Comparison of ENCODE assay signal across 8 cellular contexts in the genomic region with DNA sequence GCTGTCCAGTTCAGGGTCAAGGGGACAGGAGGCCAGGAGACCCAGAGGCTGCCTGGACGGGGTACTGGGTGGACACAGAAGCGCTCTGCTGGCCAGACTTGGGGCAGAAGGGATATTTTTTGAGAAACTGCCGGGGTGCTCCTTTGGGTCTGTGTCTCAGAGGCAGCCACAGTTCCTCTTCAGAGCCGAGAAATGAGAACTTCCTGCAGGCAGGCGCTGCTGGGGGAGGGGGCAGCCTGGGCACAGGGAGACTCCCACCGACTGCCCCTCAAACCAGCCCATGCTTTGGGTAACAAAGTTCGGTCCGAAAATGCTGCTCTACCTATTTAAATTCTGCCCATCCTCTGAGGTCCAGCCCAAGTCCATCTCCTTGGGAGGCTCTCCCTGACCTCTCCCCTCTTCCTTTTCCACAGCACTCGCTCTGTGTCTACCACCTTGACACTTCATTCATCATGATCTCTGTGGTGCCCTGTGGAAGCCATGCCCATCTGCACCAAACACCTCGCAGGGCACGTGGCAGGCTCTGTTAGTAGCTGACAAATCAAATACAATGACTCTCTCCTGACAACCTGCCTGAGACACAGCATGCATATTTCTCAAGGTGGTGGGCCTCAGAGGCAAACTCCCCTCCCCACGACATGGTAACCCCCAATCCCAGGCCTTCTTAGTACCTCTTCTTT. TPM values are rescaled to one million over a fixed set of nuclear protein-coding genes. Genes with fewer than 3 reads are reported as not detected.
A peak's percentile ranks its signal among the peaks of the same experiment; 100 is the strongest.
DNase-seq lines count a peak whose midpoint lies in the region; ATAC-seq and TF ChIP-seq lines count a peak whose summit lies in the region.

No MANE protein-coding gene starts in this region.

- no peak for TF ChIP-seq POLR2A in breast epithelium (IDR thresholded peaks at IDR 0.05)

- no peak for ATAC-seq in GM21717 (IDR thresholded peaks at IDR 0.05; ENCODE audit: unreplicated experiment)
- no peak for ATAC-seq in GM19467 (IDR thresholded peaks at IDR 0.05; ENCODE audit: unreplicated experiment)
- no peak for ATAC-seq in HG02610 (IDR thresholded peaks at IDR 0.05; ENCODE audit: unreplicated experiment)

- H3K9ac ChIP-seq in Karpas-422 (ENCODE audit: low read length): peak overlapping the region; percentile 52

- peak overlapping the region; percentile 50 to 79 for H3K4me3 Mint-ChIP-seq in CD14-positive monocyte
- no peak overlapping the region for H3K4me3 Mint-ChIP-seq in neural crest cell

- no peak overlapping the region for H2AFZ ChIP-seq in Karpas-422 (ENCODE audit: low read length)

- H3K4me2 ChIP-seq in Karpas-422 (ENCODE audit: low read depth, low read length, poor library complexity, severe bottlenecking): peak overlapping the region; percentile 49

- H3K27me3 ChIP-seq in Karpas-422 (ENCODE audit: low read length) (no peaks in the 10 kb centered on the region), breast epithelium (no peaks in the 10 kb centered on the region)

- intact Hi-C loops in CD14-positive monocyte (cut with micrococcal nuclease) (loop anchor here in 1 of 2 donors (5.0 kb wide), 1 partner anchor 34 kb away; no protein-coding TSS in a partner anchor), breast epithelium (cut with DNase I; ENCODE audit: low total_unique reads) (no loop called here)

- H3K36me3 Mint-ChIP-seq in CD14-positive monocyte: peaks cover 25 to 46% of the 10 kb centered on the region in 2 donors
- H3K36me3 Mint-ChIP-seq in neural crest cell (ENCODE audit: low read depth): no peaks in the 10 kb centered on the region

- H3K9me2 ChIP-seq in Karpas-422 (replicated peaks; ENCODE audit: insufficient read depth, low read length): no peaks in the 10 kb centered on the region

- DNase-seq in CD14-positive monocyte (ENCODE audit: low spot score): no peak
- peak; percentile 65 for DNase-seq in Karpas-422
- no peak for DNase-seq in breast epithelium (ENCODE audit: low spot score in 2 of 2)
- DNase-seq in neural crest cell (ENCODE audit: low read depth, low spot score): no peak
- DNase-seq in islet precursor cell: no peak

- H3K9me3 Mint-ChIP-seq in CD14-positive monocyte: no peaks in the 10 kb centered on the region
- H3K9me3 Mint-ChIP-seq in neural crest cell: no peaks in the 10 kb centered on the region

- peak overlapping the region; percentile 83 to 95 (median 90) for H3K27ac Mint-ChIP-seq in CD14-positive monocyte
- H3K27ac Mint-ChIP-seq in neural crest cell (ENCODE audit: unreplicated experiment): peak overlapping the region; percentile 8

- H3K36me3 ChIP-seq in Karpas-422 (ENCODE audit: insufficient read depth, low read length): 0 out of 2 replicates have a peak, but pooled peaks cover 4% of the 10 kb centered on the region
- H3K36me3 ChIP-seq in breast epithelium: no peaks in the 10 kb centered on the region

- H3K4me1 Mint-ChIP-seq in CD14-positive monocyte (peaks cover 87% of the 10 kb centered on the region), neural crest cell (peaks cover 67% of the 10 kb centered on the region)

- no peaks in the 10 kb centered on the region for H3K9me3 ChIP-seq in Karpas-422 (ENCODE audit: low read length)
- H3K9me3 ChIP-seq in breast epithelium: no peaks in the 10 kb centered on the region

- H3K4me3 ChIP-seq in Karpas-422 (ENCODE audit: low read length): peak overlapping the region; percentile 23; the same call in 1 of the 2 replicates
- no peak overlapping the region for H3K4me3 ChIP-seq in breast epithelium

- 0 out of 2 replicates have a peak, but pooled peaks cover 4% of the 10 kb centered on the region for H4K20me1 ChIP-seq in Karpas-422 (ENCODE audit: insufficient read depth, low read depth, low read length)

- H3K79me2 ChIP-seq in Karpas-422 (ENCODE audit: low read length): peaks cover 89% of the 10 kb centered on the region

- H3K27me3 Mint-ChIP-seq in CD14-positive monocyte (ENCODE audit: low read depth in 3 of 3): peaks cover 0 to 3% (median 0%) of the 10 kb centered on the region in 3 donors
- H3K27me3 Mint-ChIP-seq in neural crest cell (ENCODE audit: low read depth): no peaks in the 10 kb centered on the region

- H3K4me1 ChIP-seq in Karpas-422 (ENCODE audit: low read length) (peaks cover 82% of the 10 kb centered on the region), breast epithelium (peaks cover 47 to 61% of the 10 kb centered on the region in 2 donors)

- TF ChIP-seq CTCF in CD14-positive monocyte (IDR thresholded peaks at IDR 0.05) (no peak), breast epithelium (IDR thresholded peaks at IDR 0.05) (no peak), neural crest cell (conservative IDR thresholded peaks at IDR 0.05) (no peak)

- H3K27ac ChIP-seq in Karpas-422 (ENCODE audit: low read length) (peak overlapping the region; percentile 78), breast epithelium (peak overlapping the region; percentile 71 to 82)

RNA-seq across cellular contexts. Expression of a gene that starts 16.4 kb away (rescaled TPM):
- 1 to 10 TPM; 5.9 to 8.4 TPM for polyA plus RNA-seq in CD14-positive monocyte
- 36.2 and 54.8 TPM in 2 replicates for total RNA-seq in Karpas-422 (2014; rRNA removed; shearing (Covaris generic); ENCODE audit: low replicate concordance)
- total RNA-seq in breast epithelium (10 to 100 TPM; 37.6 to 77.0 (median 44.9) TPM), neural crest cell (76.0 and 76.6 TPM in 2 replicates)

RNA-seq across cellular contexts. Expression of a gene that starts 30.3 kb away (rescaled TPM):
- 10 to 100 TPM; 15.8 to 19.6 TPM for polyA plus RNA-seq in CD14-positive monocyte
- 21.5 and 21.9 TPM in 2 replicates for total RNA-seq in Karpas-422 (2014; rRNA removed; shearing (Covaris generic); ENCODE audit: low replicate concordance)
- total RNA-seq in breast epithelium (10 to 100 TPM; 27.5 to 51.5 (median 30.6) TPM), neural crest cell (11.6 and 13.0 TPM in 2 replicates)

RNA-seq across cellular contexts. Expression of a gene that starts 44.7 kb away (rescaled TPM):
- polyA plus RNA-seq in CD14-positive monocyte: under 1 TPM; 0.08 to 0.60 TPM
- total RNA-seq in Karpas-422 (2014; rRNA removed; shearing (Covaris generic); ENCODE audit: low replicate concordance): 4.4 and 11.9 TPM in 2 replicates
- 10 to 100 TPM; 40.6 to 87.8 (median 60.3) TPM for total RNA-seq in breast epithelium
- total RNA-seq in neural crest cell: 0.89 and 1.4 TPM in 2 replicates
